ENCODE assay signal across 37 cellular contexts in genomic region chr6:7122684-7123083, GRCh38.
"Had no signal": no experiment of that assay in that cellular context is flagged by ENCODE, and none has a peak within 500 bp of the region (broad histone marks: within the 10 kb centered on the region; RNA-seq: fewer than 3 reads in every experiment).

No MANE protein-coding gene starts in this region.

- H3K4me3 ChIP-seq: ascending aorta, cardiac muscle cell had no signal

- H3K4me3 Mint-ChIP-seq: activated CD4-positive, alpha-beta memory T cell treated with anti-CD3 and anti-CD28 coated beads, Interleukin-2, amount 10 ng/mL, durations not matched to agents 7 days and 5 days; activated CD4-positive, alpha-beta T cell treated with anti-CD3 and anti-CD28 coated beads for 36 hours; activated CD4-positive, alpha-beta T cell treated with anti-CD3 and anti-CD28 coated beads, Interleukin-2, amount 10 ng/mL, durations not matched to agents 7 days and 5 days; activated naive CD4-positive, alpha-beta T cell treated with anti-CD3 and anti-CD28 coated beads for 36 hours; activated naive CD4-positive, alpha-beta T cell treated with anti-CD3 and anti-CD28 coated beads, Interleukin-2, amount 50 U/mL, for 24 hours; activated naive CD8-positive, alpha-beta T cell; activated naive CD8-positive, alpha-beta T cell treated with anti-CD3 and anti-CD28 coated beads, Interleukin-2, amount 10 ng/mL, durations not matched to agents 7 days and 5 days; activated naive CD8-positive, alpha-beta T cell treated with anti-CD3 and anti-CD28 coated beads, Interleukin-2, amount 50 U/mL, for 24 hours; activated T-cell treated with anti-CD3 and anti-CD28 coated beads, Interleukin-2, amount 50 U/mL, for 4 hours; activated T-cell treated with anti-CD3 and anti-CD28 coated beads, Interleukin-2, amount 50 U/mL, for 72 hours; activated T-helper 1 cell treated with anti-CD3 and anti-CD28 coated beads, Interleukin-12 subunit alpha, Interleukin-12 subunit beta, Interleukin-2, Interleukin-4 antibody, amounts not matched to agents 30 ng/mL and 10 ng/mL and 1 ng/mL, durations not matched to agents 14 hours and 24 hours and 36 hours; activated T-helper 17 cell treated with anti-CD3 and anti-CD28 coated beads, Interleukin-2, amount 50 U/mL, for 72 hours; brain; central memory CD8-positive, alpha-beta T cell; T-helper 1 cell treated with Interleukin-12 subunit alpha and Interleukin-12 subunit beta and Interleukin-4 antibody, amounts not matched to agents 30 μg/mL and 1 μg/mL, for 36 hours; T-helper 2 cell treated with Interferon-gamma antibody and Interleukin-4, amounts not matched to agents 5 μg/mL and 100 μg/mL, for 36 hours; WTC11 had no signal

- H3K27me3 Mint-ChIP-seq: activated CD4-positive, alpha-beta memory T cell treated with anti-CD3 and anti-CD28 coated beads, Interleukin-2, amount 10 ng/mL, durations not matched to agents 7 days and 5 days; activated CD4-positive, alpha-beta T cell treated with anti-CD3 and anti-CD28 coated beads for 36 hours; activated CD4-positive, alpha-beta T cell treated with anti-CD3 and anti-CD28 coated beads, Interleukin-2, amount 10 ng/mL, durations not matched to agents 7 days and 5 days; activated naive CD4-positive, alpha-beta T cell treated with anti-CD3 and anti-CD28 coated beads, Interleukin-2, amount 50 U/mL, for 24 hours; activated naive CD8-positive, alpha-beta T cell; activated naive CD8-positive, alpha-beta T cell treated with anti-CD3 and anti-CD28 coated beads, Interleukin-2, amount 10 ng/mL, durations not matched to agents 7 days and 5 days; activated naive CD8-positive, alpha-beta T cell treated with anti-CD3 and anti-CD28 coated beads, Interleukin-2, amount 50 U/mL, for 24 hours; activated T-helper 17 cell treated with anti-CD3 and anti-CD28 coated beads, Interleukin-2, amount 50 U/mL, for 72 hours; central memory CD8-positive, alpha-beta T cell had no signal

- H3K27ac ChIP-seq: ascending aorta, cardiac muscle cell, VCaP had no signal

- H3K27me3 ChIP-seq: ascending aorta, cardiac muscle cell had no signal

- H3K27ac Mint-ChIP-seq: activated CD4-positive, alpha-beta memory T cell treated with anti-CD3 and anti-CD28 coated beads, Interleukin-2, amount 10 ng/mL, durations not matched to agents 7 days and 5 days; activated CD4-positive, alpha-beta T cell treated with anti-CD3 and anti-CD28 coated beads for 36 hours; activated CD4-positive, alpha-beta T cell treated with anti-CD3 and anti-CD28 coated beads, Interleukin-2, amount 10 ng/mL, durations not matched to agents 7 days and 5 days; activated naive CD4-positive, alpha-beta T cell treated with anti-CD3 and anti-CD28 coated beads for 36 hours; activated naive CD4-positive, alpha-beta T cell treated with anti-CD3 and anti-CD28 coated beads, Interleukin-2, amount 50 U/mL, for 24 hours; activated naive CD8-positive, alpha-beta T cell; activated naive CD8-positive, alpha-beta T cell treated with anti-CD3 and anti-CD28 coated beads, Interleukin-2, amount 10 ng/mL, durations not matched to agents 7 days and 5 days; activated naive CD8-positive, alpha-beta T cell treated with anti-CD3 and anti-CD28 coated beads, Interleukin-2, amount 50 U/mL, for 24 hours; activated T-cell treated with anti-CD3 and anti-CD28 coated beads, Interleukin-2, amount 50 U/mL, for 72 hours; activated T-helper 1 cell treated with anti-CD3 and anti-CD28 coated beads, Interleukin-12 subunit alpha, Interleukin-12 subunit beta, Interleukin-2, Interleukin-4 antibody, amounts not matched to agents 30 ng/mL and 10 ng/mL and 1 ng/mL, durations not matched to agents 14 hours and 24 hours and 36 hours; activated T-helper 17 cell treated with anti-CD3 and anti-CD28 coated beads, Interleukin-2, amount 50 U/mL, for 72 hours; brain; T-helper 1 cell treated with Interleukin-12 subunit alpha and Interleukin-12 subunit beta and Interleukin-4 antibody, amounts not matched to agents 30 μg/mL and 1 μg/mL, for 36 hours; T-helper 2 cell treated with Interferon-gamma antibody and Interleukin-4, amounts not matched to agents 5 μg/mL and 100 μg/mL, for 36 hours; WTC11 had no signal

- H3K36me3 ChIP-seq: ascending aorta, cardiac muscle cell had no signal

- H3K9me3 Mint-ChIP-seq: activated CD4-positive, alpha-beta memory T cell treated with anti-CD3 and anti-CD28 coated beads, Interleukin-2, amount 10 ng/mL, durations not matched to agents 7 days and 5 days; activated CD4-positive, alpha-beta T cell treated with anti-CD3 and anti-CD28 coated beads, Interleukin-2, amount 10 ng/mL, durations not matched to agents 7 days and 5 days; activated naive CD4-positive, alpha-beta T cell treated with anti-CD3 and anti-CD28 coated beads for 36 hours; activated naive CD4-positive, alpha-beta T cell treated with anti-CD3 and anti-CD28 coated beads, Interleukin-2, amount 50 U/mL, for 24 hours; activated naive CD8-positive, alpha-beta T cell treated with anti-CD3 and anti-CD28 coated beads, Interleukin-2, amount 10 ng/mL, durations not matched to agents 7 days and 5 days; activated naive CD8-positive, alpha-beta T cell treated with anti-CD3 and anti-CD28 coated beads, Interleukin-2, amount 50 U/mL, for 24 hours; activated T-cell treated with anti-CD3 and anti-CD28 coated beads, Interleukin-2, amount 50 U/mL, for 4 hours; activated T-cell treated with anti-CD3 and anti-CD28 coated beads, Interleukin-2, amount 50 U/mL, for 72 hours; activated T-helper 1 cell treated with anti-CD3 and anti-CD28 coated beads, Interleukin-12 subunit alpha, Interleukin-12 subunit beta, Interleukin-2, Interleukin-4 antibody, amounts not matched to agents 30 ng/mL and 10 ng/mL and 1 ng/mL, durations not matched to agents 14 hours and 24 hours and 36 hours; activated T-helper 17 cell treated with anti-CD3 and anti-CD28 coated beads, Interleukin-2, amount 50 U/mL, for 72 hours; brain; central memory CD8-positive, alpha-beta T cell; T-helper 1 cell treated with Interleukin-12 subunit alpha and Interleukin-12 subunit beta and Interleukin-4 antibody, amounts not matched to agents 30 μg/mL and 1 μg/mL, for 36 hours; T-helper 2 cell treated with Interferon-gamma antibody and Interleukin-4, amounts not matched to agents 5 μg/mL and 100 μg/mL, for 36 hours; WTC11 had no signal

- ATAC-seq: activated CD4-positive, alpha-beta T cell treated with anti-CD3 and anti-CD28 coated beads for 36 hours; activated CD4-positive, CD25-positive, alpha-beta regulatory T cell treated with anti-CD3 and anti-CD28 coated beads, Interleukin-2, amount 50 U/mL, for 24 hours; activated naive CD8-positive, alpha-beta T cell treated with anti-CD3 and anti-CD28 coated beads, Interleukin-2, amount 50 U/mL, for 24 hours; activated T-cell treated with anti-CD3 and anti-CD28 coated beads, Interleukin-2, amount 50 U/mL, for 4 hours; activated T-cell treated with anti-CD3 and anti-CD28 coated beads, Interleukin-2, amount 50 U/mL, for 72 hours; activated T-helper 17 cell treated with anti-CD3 and anti-CD28 coated beads, Interleukin-2, amount 50 U/mL, for 72 hours; WTC11 had no signal

- H3K9me3 ChIP-seq: ascending aorta had no signal

- DNase-seq: activated CD4-positive, alpha-beta memory T cell treated with anti-CD3 and anti-CD28 coated beads, Interleukin-2, amount 10 ng/mL, durations not matched to agents 7 days and 5 days; activated CD4-positive, alpha-beta T cell treated with anti-CD3 and anti-CD28 coated beads for 1 hour; activated CD4-positive, alpha-beta T cell treated with anti-CD3 and anti-CD28 coated beads for 36 hours; activated CD4-positive, alpha-beta T cell treated with anti-CD3 and anti-CD28 coated beads for 48 hours; activated CD4-positive, alpha-beta T cell treated with anti-CD3 and anti-CD28 coated beads, Interleukin-2, amount 10 ng/mL, durations not matched to agents 7 days and 5 days; activated CD4-positive, alpha-beta T cell treated with anti-CD3 and anti-CD28 coated beads, Interleukin-2, amount 50 U/mL, for 48 hours; activated CD4-positive, CD25-positive, alpha-beta regulatory T cell; activated CD8-positive, alpha-beta memory T cell treated with anti-CD3 and anti-CD28 coated beads, Interleukin-2, amount 50 U/mL, for 4 hours; activated effector memory CD4-positive, alpha-beta T cell treated with anti-CD3 and anti-CD28 coated beads, Interleukin-2, amount 50 U/mL, for 16 hours; activated gamma-delta T cell treated with Interleukin-2 at 50 U/mL for 16 hours; activated naive CD4-positive, alpha-beta T cell; activated naive CD4-positive, alpha-beta T cell treated with anti-CD3 and anti-CD28 coated beads for 36 hours; activated naive CD8-positive, alpha-beta T cell treated with anti-CD3 and anti-CD28 coated beads, Interleukin-2, amount 10 ng/mL, durations not matched to agents 7 days and 5 days; activated naive CD8-positive, alpha-beta T cell treated with anti-CD3 and anti-CD28 coated beads, Interleukin-2, amount 50 U/mL, for 24 hours; activated T-cell treated with anti-CD3 and anti-CD28 coated beads for 4 hours; activated T-cell treated with anti-CD3 and anti-CD28 coated beads, Interleukin-2, amount 50 U/mL, for 4 hours; activated T-cell treated with anti-CD3 and anti-CD28 coated beads, Interleukin-2, amount 50 U/mL, for 72 hours; amygdala; anterior cingulate cortex; caudate nucleus; cerebellar nuclear complex; T-helper 1 cell; T-helper 2 cell; T-helper 9 cell had no signal
